13 cellular contexts compared by ENCODE assay signal in genomic region chr22:29627196-29627535, GRCh38.
"Had no signal": no experiment of that assay in that cellular context is flagged by ENCODE, and none has a peak within 500 bp of the region (broad histone marks: within the 10 kb centered on the region; RNA-seq: fewer than 3 reads in every experiment).

No MANE protein-coding gene starts in this region.

- DNase-seq: activated B cell treated with CpG ODN at 0.5 μM for 24 hours; activated CD4-positive, alpha-beta T cell treated with anti-CD3 and anti-CD28 coated beads, Interleukin-2, amount 10 ng/mL, durations not matched to agents 7 days and 5 days; activated CD8-positive, alpha-beta memory T cell treated with anti-CD3 and anti-CD28 coated beads for 24 hours; activated naive CD4-positive, alpha-beta T cell treated with anti-CD3 and anti-CD28 coated beads, Interleukin-2, amount 50 U/mL, for 16 hours; activated T-cell treated with anti-CD3 and anti-CD28 coated beads for 4 hours; body of pancreas; cerebellar nuclear complex; glutamatergic neuron; pancreas; thyroid gland; uterus had no signal

- H3K4me3 Mint-ChIP-seq: activated B cell treated with CpG ODN at 0.5 μM for 24 hours; activated CD4-positive, alpha-beta T cell treated with anti-CD3 and anti-CD28 coated beads, Interleukin-2, amount 10 ng/mL, durations not matched to agents 7 days and 5 days; dendritic cell treated with granulocyte-macrophage colony-stimulating factor and Interleukin-4, amounts not matched to agents 40 ng/mL and 50 ng/mL, for 4 days; T-helper 1 cell treated with Interleukin-12 subunit alpha and Interleukin-12 subunit beta and Interleukin-4 antibody, amounts not matched to agents 30 μg/mL and 1 μg/mL, for 36 hours had no signal

- H3K36me3 ChIP-seq: pancreas, thyroid gland, uterus had no signal

- H3K27ac ChIP-seq: body of pancreas, pancreas, thyroid gland had no signal

- H3K27me3 Mint-ChIP-seq: activated B cell treated with CpG ODN at 0.5 μM for 24 hours; activated CD4-positive, alpha-beta T cell treated with anti-CD3 and anti-CD28 coated beads, Interleukin-2, amount 10 ng/mL, durations not matched to agents 7 days and 5 days; dendritic cell treated with granulocyte-macrophage colony-stimulating factor and Interleukin-4, amounts not matched to agents 40 ng/mL and 50 ng/mL, for 4 days had no signal

- H3K27me3 ChIP-seq: body of pancreas, pancreas, thyroid gland, uterus had no signal

- H3K9me3 ChIP-seq: body of pancreas, pancreas, thyroid gland, uterus had no signal

- H3K27ac Mint-ChIP-seq: activated B cell treated with CpG ODN at 0.5 μM for 24 hours; activated CD4-positive, alpha-beta T cell treated with anti-CD3 and anti-CD28 coated beads, Interleukin-2, amount 10 ng/mL, durations not matched to agents 7 days and 5 days; dendritic cell treated with granulocyte-macrophage colony-stimulating factor and Interleukin-4, amounts not matched to agents 40 ng/mL and 50 ng/mL, for 4 days; T-helper 1 cell treated with Interleukin-12 subunit alpha and Interleukin-12 subunit beta and Interleukin-4 antibody, amounts not matched to agents 30 μg/mL and 1 μg/mL, for 36 hours had no signal

- H3K9me3 Mint-ChIP-seq: activated B cell treated with CpG ODN at 0.5 μM for 24 hours; activated CD4-positive, alpha-beta T cell treated with anti-CD3 and anti-CD28 coated beads, Interleukin-2, amount 10 ng/mL, durations not matched to agents 7 days and 5 days; dendritic cell treated with granulocyte-macrophage colony-stimulating factor and Interleukin-4, amounts not matched to agents 40 ng/mL and 50 ng/mL, for 4 days; T-helper 1 cell treated with Interleukin-12 subunit alpha and Interleukin-12 subunit beta and Interleukin-4 antibody, amounts not matched to agents 30 μg/mL and 1 μg/mL, for 36 hours had no signal

- H3K4me3 ChIP-seq: body of pancreas, pancreas, thyroid gland, uterus had no signal

- ATAC-seq: body of pancreas, pancreas had no signal
